ENCODE assay signal across 2 cellular contexts in the genomic region with DNA sequence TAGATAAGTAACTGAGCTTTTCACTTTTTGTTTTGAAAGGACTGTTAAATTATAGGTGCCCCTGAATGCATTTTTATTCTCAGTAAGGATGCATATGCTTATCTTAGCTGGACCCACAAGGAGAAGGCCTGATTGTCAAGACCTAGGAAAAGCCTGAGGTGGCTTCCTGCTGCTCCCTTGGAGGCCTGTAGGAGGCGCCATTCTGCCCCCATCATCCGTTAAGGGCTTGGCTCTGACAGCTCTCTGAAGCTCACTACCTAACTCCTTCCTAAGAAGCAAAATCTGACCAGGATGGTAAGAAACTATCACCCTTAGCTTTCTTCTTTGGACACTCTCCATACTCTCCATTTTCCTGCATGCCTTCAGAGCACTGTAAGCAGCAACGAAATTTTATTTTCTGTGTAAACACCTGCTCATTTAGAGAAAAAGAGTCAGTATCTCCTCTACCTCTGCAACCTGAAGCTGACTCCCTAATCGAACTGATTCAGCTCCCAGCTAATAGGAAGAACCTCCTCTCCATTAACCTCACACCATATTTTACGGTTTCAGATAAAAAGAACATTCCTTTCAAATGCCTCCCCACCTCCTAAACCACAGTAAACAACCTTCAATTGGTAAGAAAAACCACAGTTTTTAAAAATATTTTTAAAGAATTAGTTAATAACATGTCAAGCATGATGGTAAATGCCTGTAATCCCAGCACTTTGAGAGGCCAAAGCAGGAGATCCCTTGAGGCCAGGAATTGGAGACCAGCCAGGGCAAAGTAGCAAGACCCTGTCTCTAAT.
TF ChIP-seq lines count a peak whose summit lies in the region.

No MANE protein-coding gene starts in this region.

TF ChIP-seq in HCT116, 20 proteins besides CTCF, POLR2A, EP300 and RAD21 (continued from another document):
- TF ChIP-seq, protein P1, sequence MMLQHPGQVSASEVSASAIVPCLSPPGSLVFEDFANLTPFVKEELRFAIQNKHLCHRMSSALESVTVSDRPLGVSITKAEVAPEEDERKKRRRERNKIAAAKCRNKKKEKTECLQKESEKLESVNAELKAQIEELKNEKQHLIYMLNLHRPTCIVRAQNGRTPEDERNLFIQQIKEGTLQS (IDR thresholded peaks at IDR 0.05), result no peak
- TF ChIP-seq SRF (IDR thresholded peaks at IDR 0.05; ENCODE audit: low read depth) (no peak), EZH2phosphoT487 (IDR thresholded peaks at IDR 0.05; ENCODE audit: borderline replicate concordance) (no peak), JUND (IDR thresholded peaks at IDR 0.05) (no peak), SP1 (IDR thresholded peaks at IDR 0.05; ENCODE audit: low read depth) (no peak), ELF1 (IDR thresholded peaks at IDR 0.05; ENCODE audit: borderline replicate concordance, low read depth) (no peak)
- TF ChIP-seq, protein P2, sequence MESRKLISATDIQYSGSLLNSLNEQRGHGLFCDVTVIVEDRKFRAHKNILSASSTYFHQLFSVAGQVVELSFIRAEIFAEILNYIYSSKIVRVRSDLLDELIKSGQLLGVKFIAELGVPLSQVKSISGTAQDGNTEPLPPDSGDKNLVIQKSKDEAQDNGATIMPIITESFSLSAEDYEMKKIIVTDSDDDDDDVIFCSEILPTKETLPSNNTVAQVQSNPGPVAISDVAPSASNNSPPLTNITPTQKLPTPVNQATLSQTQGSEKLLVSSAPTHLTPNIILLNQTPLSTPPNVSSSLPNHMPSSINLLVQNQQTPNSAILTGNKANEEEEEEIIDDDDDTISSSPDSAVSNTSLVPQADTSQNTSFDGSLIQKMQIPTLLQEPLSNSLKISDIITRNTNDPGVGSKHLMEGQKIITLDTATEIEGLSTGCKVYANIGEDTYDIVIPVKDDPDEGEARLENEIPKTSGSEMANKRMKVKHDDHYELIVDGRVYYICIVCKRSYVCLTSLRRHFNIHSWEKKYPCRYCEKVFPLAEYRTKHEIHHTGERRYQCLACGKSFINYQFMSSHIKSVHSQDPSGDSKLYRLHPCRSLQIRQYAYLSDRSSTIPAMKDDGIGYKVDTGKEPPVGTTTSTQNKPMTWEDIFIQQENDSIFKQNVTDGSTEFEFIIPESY (IDR thresholded peaks at IDR 0.05; ENCODE audit: extremely low read depth, insufficient replicate concordance, low read length), result no peak

TF ChIP-seq in WTC11, 78 proteins besides CTCF, POLR2A, EP300 and RAD21 (continued from another document):
- TF ChIP-seq, protein P3, sequence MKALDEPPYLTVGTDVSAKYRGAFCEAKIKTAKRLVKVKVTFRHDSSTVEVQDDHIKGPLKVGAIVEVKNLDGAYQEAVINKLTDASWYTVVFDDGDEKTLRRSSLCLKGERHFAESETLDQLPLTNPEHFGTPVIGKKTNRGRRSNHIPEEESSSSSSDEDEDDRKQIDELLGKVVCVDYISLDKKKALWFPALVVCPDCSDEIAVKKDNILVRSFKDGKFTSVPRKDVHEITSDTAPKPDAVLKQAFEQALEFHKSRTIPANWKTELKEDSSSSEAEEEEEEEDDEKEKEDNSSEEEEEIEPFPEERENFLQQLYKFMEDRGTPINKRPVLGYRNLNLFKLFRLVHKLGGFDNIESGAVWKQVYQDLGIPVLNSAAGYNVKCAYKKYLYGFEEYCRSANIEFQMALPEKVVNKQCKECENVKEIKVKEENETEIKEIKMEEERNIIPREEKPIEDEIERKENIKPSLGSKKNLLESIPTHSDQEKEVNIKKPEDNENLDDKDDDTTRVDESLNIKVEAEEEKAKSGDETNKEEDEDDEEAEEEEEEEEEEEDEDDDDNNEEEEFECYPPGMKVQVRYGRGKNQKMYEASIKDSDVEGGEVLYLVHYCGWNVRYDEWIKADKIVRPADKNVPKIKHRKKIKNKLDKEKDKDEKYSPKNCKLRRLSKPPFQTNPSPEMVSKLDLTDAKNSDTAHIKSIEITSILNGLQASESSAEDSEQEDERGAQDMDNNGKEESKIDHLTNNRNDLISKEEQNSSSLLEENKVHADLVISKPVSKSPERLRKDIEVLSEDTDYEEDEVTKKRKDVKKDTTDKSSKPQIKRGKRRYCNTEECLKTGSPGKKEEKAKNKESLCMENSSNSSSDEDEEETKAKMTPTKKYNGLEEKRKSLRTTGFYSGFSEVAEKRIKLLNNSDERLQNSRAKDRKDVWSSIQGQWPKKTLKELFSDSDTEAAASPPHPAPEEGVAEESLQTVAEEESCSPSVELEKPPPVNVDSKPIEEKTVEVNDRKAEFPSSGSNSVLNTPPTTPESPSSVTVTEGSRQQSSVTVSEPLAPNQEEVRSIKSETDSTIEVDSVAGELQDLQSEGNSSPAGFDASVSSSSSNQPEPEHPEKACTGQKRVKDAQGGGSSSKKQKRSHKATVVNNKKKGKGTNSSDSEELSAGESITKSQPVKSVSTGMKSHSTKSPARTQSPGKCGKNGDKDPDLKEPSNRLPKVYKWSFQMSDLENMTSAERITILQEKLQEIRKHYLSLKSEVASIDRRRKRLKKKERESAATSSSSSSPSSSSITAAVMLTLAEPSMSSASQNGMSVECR (CRISPR knock-in tag; IDR thresholded peaks at IDR 0.05; ENCODE audit: borderline replicate concordance), result no peak
- TF ChIP-seq FOXK1 (CRISPR knock-in tag; IDR thresholded peaks at IDR 0.05) (no peak), ZNF396 (CRISPR knock-in tag; IDR thresholded peaks at IDR 0.05; ENCODE audit: borderline replicate concordance) (no peak), ZNF317 (CRISPR knock-in tag; IDR thresholded peaks at IDR 0.05; ENCODE audit: borderline replicate concordance, low read depth) (no peak), SMAD4 (CRISPR knock-in tag; IDR thresholded peaks at IDR 0.05) (no peak), ZNF416 (CRISPR knock-in tag; IDR thresholded peaks at IDR 0.05) (no peak), NFE2L1 (CRISPR knock-in tag; IDR thresholded peaks at IDR 0.05) (no peak), NFYB (CRISPR knock-in tag; conservative IDR thresholded peaks at IDR 0.05; ENCODE audit: low read depth) (no peak), SP1 (CRISPR knock-in tag; conservative IDR thresholded peaks at IDR 0.05) (no peak), NR3C1 (CRISPR knock-in tag; conservative IDR thresholded peaks at IDR 0.05; ENCODE audit: low read depth) (no peak), TEAD4 (CRISPR knock-in tag; IDR thresholded peaks at IDR 0.05) (no peak)
- TF ChIP-seq, protein P4, sequence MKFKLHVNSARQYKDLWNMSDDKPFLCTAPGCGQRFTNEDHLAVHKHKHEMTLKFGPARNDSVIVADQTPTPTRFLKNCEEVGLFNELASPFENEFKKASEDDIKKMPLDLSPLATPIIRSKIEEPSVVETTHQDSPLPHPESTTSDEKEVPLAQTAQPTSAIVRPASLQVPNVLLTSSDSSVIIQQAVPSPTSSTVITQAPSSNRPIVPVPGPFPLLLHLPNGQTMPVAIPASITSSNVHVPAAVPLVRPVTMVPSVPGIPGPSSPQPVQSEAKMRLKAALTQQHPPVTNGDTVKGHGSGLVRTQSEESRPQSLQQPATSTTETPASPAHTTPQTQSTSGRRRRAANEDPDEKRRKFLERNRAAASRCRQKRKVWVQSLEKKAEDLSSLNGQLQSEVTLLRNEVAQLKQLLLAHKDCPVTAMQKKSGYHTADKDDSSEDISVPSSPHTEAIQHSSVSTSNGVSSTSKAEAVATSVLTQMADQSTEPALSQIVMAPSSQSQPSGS (CRISPR knock-in tag; IDR thresholded peaks at IDR 0.05; ENCODE audit: borderline replicate concordance, low read depth), result no peak
- TF ChIP-seq, protein P5, sequence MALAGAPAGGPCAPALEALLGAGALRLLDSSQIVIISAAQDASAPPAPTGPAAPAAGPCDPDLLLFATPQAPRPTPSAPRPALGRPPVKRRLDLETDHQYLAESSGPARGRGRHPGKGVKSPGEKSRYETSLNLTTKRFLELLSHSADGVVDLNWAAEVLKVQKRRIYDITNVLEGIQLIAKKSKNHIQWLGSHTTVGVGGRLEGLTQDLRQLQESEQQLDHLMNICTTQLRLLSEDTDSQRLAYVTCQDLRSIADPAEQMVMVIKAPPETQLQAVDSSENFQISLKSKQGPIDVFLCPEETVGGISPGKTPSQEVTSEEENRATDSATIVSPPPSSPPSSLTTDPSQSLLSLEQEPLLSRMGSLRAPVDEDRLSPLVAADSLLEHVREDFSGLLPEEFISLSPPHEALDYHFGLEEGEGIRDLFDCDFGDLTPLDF (CRISPR knock-in tag; IDR thresholded peaks at IDR 0.05), result no peak
- TF ChIP-seq, protein P6, sequence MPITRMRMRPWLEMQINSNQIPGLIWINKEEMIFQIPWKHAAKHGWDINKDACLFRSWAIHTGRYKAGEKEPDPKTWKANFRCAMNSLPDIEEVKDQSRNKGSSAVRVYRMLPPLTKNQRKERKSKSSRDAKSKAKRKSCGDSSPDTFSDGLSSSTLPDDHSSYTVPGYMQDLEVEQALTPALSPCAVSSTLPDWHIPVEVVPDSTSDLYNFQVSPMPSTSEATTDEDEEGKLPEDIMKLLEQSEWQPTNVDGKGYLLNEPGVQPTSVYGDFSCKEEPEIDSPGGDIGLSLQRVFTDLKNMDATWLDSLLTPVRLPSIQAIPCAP (CRISPR knock-in tag; IDR thresholded peaks at IDR 0.05), result no peak
- TF ChIP-seq, protein P7, sequence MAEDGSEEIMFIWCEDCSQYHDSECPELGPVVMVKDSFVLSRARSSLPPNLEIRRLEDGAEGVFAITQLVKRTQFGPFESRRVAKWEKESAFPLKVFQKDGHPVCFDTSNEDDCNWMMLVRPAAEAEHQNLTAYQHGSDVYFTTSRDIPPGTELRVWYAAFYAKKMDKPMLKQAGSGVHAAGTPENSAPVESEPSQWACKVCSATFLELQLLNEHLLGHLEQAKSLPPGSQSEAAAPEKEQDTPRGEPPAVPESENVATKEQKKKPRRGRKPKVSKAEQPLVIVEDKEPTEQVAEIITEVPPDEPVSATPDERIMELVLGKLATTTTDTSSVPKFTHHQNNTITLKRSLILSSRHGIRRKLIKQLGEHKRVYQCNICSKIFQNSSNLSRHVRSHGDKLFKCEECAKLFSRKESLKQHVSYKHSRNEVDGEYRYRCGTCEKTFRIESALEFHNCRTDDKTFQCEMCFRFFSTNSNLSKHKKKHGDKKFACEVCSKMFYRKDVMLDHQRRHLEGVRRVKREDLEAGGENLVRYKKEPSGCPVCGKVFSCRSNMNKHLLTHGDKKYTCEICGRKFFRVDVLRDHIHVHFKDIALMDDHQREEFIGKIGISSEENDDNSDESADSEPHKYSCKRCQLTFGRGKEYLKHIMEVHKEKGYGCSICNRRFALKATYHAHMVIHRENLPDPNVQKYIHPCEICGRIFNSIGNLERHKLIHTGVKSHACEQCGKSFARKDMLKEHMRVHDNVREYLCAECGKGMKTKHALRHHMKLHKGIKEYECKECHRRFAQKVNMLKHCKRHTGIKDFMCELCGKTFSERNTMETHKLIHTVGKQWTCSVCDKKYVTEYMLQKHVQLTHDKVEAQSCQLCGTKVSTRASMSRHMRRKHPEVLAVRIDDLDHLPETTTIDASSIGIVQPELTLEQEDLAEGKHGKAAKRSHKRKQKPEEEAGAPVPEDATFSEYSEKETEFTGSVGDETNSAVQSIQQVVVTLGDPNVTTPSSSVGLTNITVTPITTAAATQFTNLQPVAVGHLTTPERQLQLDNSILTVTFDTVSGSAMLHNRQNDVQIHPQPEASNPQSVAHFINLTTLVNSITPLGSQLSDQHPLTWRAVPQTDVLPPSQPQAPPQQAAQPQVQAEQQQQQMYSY (CRISPR knock-in tag; IDR thresholded peaks at IDR 0.05), result no peak
TF ChIP-seq in WTC11: peak in this region for 0.
